10 cellular contexts compared by ENCODE assay signal in the genomic region with DNA sequence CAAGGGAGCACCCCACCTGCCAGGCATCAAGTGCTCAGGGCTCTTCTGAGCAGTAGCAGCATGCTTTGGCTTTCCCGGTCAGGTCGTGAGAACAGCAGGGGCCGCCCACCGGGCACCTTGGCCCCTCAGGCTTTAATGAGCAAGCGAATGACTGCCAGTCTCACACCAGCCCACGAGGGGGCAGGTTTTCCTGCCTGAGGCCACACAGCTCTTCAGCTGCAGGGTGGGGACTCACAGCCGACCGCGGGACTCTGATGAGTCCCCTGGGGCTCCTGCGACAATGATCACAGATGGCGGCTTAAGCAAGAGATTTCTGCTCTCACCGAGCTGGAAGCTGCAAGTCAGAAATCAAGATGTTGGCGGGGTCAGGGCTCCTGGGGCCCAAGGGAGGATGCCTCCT. TPM values are rescaled to one million over a fixed set of nuclear protein-coding genes. Genes with fewer than 3 reads are reported as not detected.
A peak's percentile ranks its signal among the peaks of the same experiment; 100 is the strongest.
DNase-seq lines count a peak whose midpoint lies in the region; ATAC-seq and TF ChIP-seq lines count a peak whose summit lies in the region.
"Had no signal": no experiment of that assay in that cellular context is flagged by ENCODE, and none has a peak within 500 bp of the region (broad histone marks: within the 10 kb centered on the region; RNA-seq: fewer than 3 reads in every experiment).

No MANE protein-coding gene starts in this region.

- TF ChIP-seq POLR2A in Peyer's patch (IDR thresholded peaks at IDR 0.05) = no peak

- DNase-seq in DND-41 = peak; percentile 79
- peak; percentile 20 for DNase-seq in HT1080 (ENCODE audit: low read depth)
- DNase-seq in SK-N-DZ (ENCODE audit: low spot score) = peak; percentile 76
- DNase-seq in iris pigment epithelial cell (ENCODE audit: low read depth) = peak; percentile 31
- no peak for DNase-seq in nucleus accumbens (lab: John Stamatoyannopoulos, UW)
- no peak for DNase-seq in Peyer's patch

- H3K27me3 ChIP-seq in DND-41 (ENCODE audit: insufficient read depth, low read length, poor library complexity) (peaks cover 13% of the 10 kb centered on the region), Peyer's patch (peaks cover 0 to 7% of the 10 kb centered on the region in 2 donors)

- H3K4me1 ChIP-seq in DND-41 (ENCODE audit: insufficient read depth, low read length) (no peaks in the 10 kb centered on the region), Peyer's patch (no peaks in the 10 kb centered on the region)

- H3K79me2 ChIP-seq in DND-41 (ENCODE audit: insufficient read depth, low read length) = no peaks in the 10 kb centered on the region

- H2AFZ ChIP-seq in DND-41 (ENCODE audit: low read depth, low read length) = no peak overlapping the region

- no peak overlapping the region for H3K4me2 ChIP-seq in DND-41 (ENCODE audit: insufficient read depth, low read length)

- H3K36me3 ChIP-seq in DND-41 (ENCODE audit: insufficient read depth, low read length) (no peaks in the 10 kb centered on the region), Peyer's patch (no peaks in the 10 kb centered on the region)
- H3K36me3 ChIP-seq: neutrophil had no signal

- no peak overlapping the region for H3K9ac ChIP-seq in DND-41 (ENCODE audit: low read depth, low read length)

- ATAC-seq in DND-41 (ENCODE audit: insufficient read depth, low read depth) = peak; percentile 98
- no peak for ATAC-seq in HG03135 (IDR thresholded peaks at IDR 0.05; ENCODE audit: unreplicated experiment)
- no peak for ATAC-seq in HG02623 (IDR thresholded peaks at IDR 0.05; ENCODE audit: unreplicated experiment)

- H3K4me3 ChIP-seq in DND-41 (ENCODE audit: low read depth in 1 of 2, low read length in 2 of 2) (no peak overlapping the region), Peyer's patch (no peak overlapping the region)

- H3K27ac ChIP-seq in DND-41 (ENCODE audit: low read length) (no peak overlapping the region), Peyer's patch (no peak overlapping the region)
- H3K27ac ChIP-seq: neutrophil had no signal

- TF ChIP-seq CTCF in DND-41 (IDR thresholded peaks at IDR 0.05; ENCODE audit: borderline replicate concordance, extremely low read depth, low read length, poor library complexity, severe bottlenecking) (peak; percentile 76), Peyer's patch (IDR thresholded peaks at IDR 0.05) (peak in 3 of 6 experiments; percentile 39 to 45 (median 42))

- no peaks in the 10 kb centered on the region for H3K9me3 ChIP-seq in DND-41 (ENCODE audit: insufficient read depth, low read length, severe bottlenecking)
- H3K9me3 ChIP-seq in Peyer's patch = no peaks in the 10 kb centered on the region
- H3K9me3 ChIP-seq: neutrophil had no signal

- peaks cover 22% of the 10 kb centered on the region for H4K20me1 ChIP-seq in DND-41 (ENCODE audit: insufficient read depth, low read length)

RNA-seq across cellular contexts. Expression of gene FGF19, which starts 14.3 kb away (rescaled TPM):
- not detected in 2 replicates for total RNA-seq in HT1080 (2014; rRNA removed; shearing (Covaris generic))
- 0.06 TPM in 1 of 2 replicates, not detected in the other for polyA plus RNA-seq in HT1080 (2015; cell fraction: cytosol; rRNA removed)
- not detected in 2 replicates for polyA plus RNA-seq in HT1080 (2015; cell fraction: nucleus; rRNA removed)
- not detected in 2 replicates for polyA plus RNA-seq in SK-N-DZ (2014; cell fraction: cytosol; rRNA removed)
- polyA plus RNA-seq in SK-N-DZ (2014; cell fraction: nucleus; rRNA removed) = not detected in 2 replicates
- total RNA-seq in Peyer's patch = 1 to 10 TPM in 2 of 4 donors, not detected in 2; 3.2 to 4.9 TPM
- total RNA-seq: T-helper 1 cell treated with Interleukin-12 subunit alpha and Interleukin-12 subunit beta and Interleukin-4 antibody, amounts not matched to agents 30 ng/mL and 1 ng/mL, for 36 hours had no signal

RNA-seq across cellular contexts. Expression of gene LTO1, which starts 43.0 kb away (rescaled TPM):
- 18.6 and 20.4 TPM in 2 replicates for total RNA-seq in HT1080 (2014; rRNA removed; shearing (Covaris generic))
- 16.8 and 24.4 TPM in 2 replicates for polyA plus RNA-seq in HT1080 (2015; cell fraction: cytosol; rRNA removed)
- polyA plus RNA-seq in HT1080 (2015; cell fraction: nucleus; rRNA removed) = 45.1 and 58.2 TPM in 2 replicates
- 22.1 and 25.3 TPM in 2 replicates for polyA plus RNA-seq in SK-N-DZ (2014; cell fraction: cytosol; rRNA removed)
- 38.9 and 46.6 TPM in 2 replicates for polyA plus RNA-seq in SK-N-DZ (2014; cell fraction: nucleus; rRNA removed)
- 10 to 100 TPM; 22.1 to 50.3 (median 36.6) TPM for total RNA-seq in Peyer's patch

RNA-seq across cellular contexts. Expression of gene FGF4, which starts 57.0 kb away (rescaled TPM):
- not detected in 2 replicates for total RNA-seq in HT1080 (2014; rRNA removed; shearing (Covaris generic))
- not detected in 2 replicates for polyA plus RNA-seq in HT1080 (2015; cell fraction: cytosol; rRNA removed)
- not detected in 2 replicates for polyA plus RNA-seq in HT1080 (2015; cell fraction: nucleus; rRNA removed)
- polyA plus RNA-seq in SK-N-DZ (2014; cell fraction: cytosol; rRNA removed) = not detected in 2 replicates
- not detected in 2 replicates for polyA plus RNA-seq in SK-N-DZ (2014; cell fraction: nucleus; rRNA removed)
- not detected for total RNA-seq in Peyer's patch
- total RNA-seq: T-helper 1 cell treated with Interleukin-12 subunit alpha and Interleukin-12 subunit beta and Interleukin-4 antibody, amounts not matched to agents 30 ng/mL and 1 ng/mL, for 36 hours had no signal

Comparison
In these comparisons a context has a peak if more than half of its experiments do, and no peak if none do; other contexts are left out.
1. DNase-seq: peak in DND-41 (single experiment), HT1080 (single experiment), SK-N-DZ (single experiment) and iris pigment epithelial cell (single experiment); none in nucleus accumbens (0 of 56) and Peyer's patch (0 of 3).